ENCODE assay signal across 1 cellular context in the genomic region with DNA sequence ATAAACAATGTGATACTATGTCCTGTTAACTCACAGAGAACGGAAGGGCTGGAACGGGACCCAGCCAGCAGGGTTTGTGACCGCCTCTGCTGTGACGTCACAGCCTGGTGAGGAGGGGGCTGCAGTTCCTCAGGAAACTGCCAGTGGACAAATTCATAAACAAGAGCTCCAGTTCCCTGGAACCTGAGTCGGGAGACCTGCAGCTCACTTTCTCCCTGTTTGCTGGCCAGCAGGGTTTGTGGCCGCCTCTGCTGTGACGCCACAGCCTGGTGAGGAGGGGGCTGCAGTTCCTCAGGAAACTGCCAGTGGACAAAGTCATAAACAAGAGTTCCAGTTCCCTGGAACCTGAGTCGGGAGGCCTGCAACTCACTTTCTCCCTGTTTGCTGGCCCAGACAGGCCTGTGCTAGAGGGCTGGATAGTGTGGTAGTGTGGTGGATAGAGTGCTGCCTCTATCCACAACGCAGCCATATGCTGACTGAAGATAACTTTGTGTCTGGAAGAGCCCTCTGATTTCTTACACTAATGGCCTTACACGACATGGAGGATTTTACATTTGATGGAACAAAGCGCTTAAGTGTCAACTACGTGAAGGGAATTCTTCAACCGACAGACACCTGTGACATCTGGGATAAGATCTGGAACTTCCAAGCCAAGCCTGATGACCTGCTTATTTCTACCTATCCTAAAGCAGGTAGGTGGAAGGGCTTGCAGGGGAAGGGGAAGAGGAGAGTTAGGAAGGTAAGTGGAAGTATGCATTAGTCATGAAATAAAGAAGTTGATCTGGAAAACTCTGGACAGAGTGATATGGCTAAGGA.
A peak's percentile ranks its signal among the peaks of the same experiment; 100 is the strongest.
TF ChIP-seq lines count a peak whose summit lies in the region.

TSS of gene SULT1C4 (plus strand) at position 140 of the 816 bp plus-strand sequence. CDS start at position 524, 384 bp downstream.

TF ChIP-seq in HepG2, 621 proteins besides CTCF, POLR2A, EP300 and RAD21 (continued from another document):
- TF ChIP-seq, protein P1, sequence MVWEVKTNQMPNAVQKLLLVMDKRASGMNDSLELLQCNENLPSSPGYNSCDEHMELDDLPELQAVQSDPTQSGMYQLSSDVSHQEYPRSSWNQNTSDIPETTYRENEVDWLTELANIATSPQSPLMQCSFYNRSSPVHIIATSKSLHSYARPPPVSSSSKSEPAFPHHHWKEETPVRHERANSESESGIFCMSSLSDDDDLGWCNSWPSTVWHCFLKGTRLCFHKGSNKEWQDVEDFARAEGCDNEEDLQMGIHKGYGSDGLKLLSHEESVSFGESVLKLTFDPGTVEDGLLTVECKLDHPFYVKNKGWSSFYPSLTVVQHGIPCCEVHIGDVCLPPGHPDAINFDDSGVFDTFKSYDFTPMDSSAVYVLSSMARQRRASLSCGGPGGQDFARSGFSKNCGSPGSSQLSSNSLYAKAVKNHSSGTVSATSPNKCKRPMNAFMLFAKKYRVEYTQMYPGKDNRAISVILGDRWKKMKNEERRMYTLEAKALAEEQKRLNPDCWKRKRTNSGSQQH (CRISPR knock-in tag; IDR thresholded peaks at IDR 0.05; ENCODE audit: low read depth), result 0 out of 2 replicates have a peak, but pooled peaks have one; percentile 24
- TF ChIP-seq SMAD1 (CRISPR knock-in tag; IDR thresholded peaks at IDR 0.05; ENCODE audit: borderline replicate concordance, low read depth), result 0 out of 2 replicates have a peak, but pooled peaks have one; percentile 70
- TF ChIP-seq TRAFD1 (CRISPR knock-in tag; IDR thresholded peaks at IDR 0.05; ENCODE audit: borderline replicate concordance), result 0 out of 2 replicates have a peak, but pooled peaks have one; percentile 33
- TF ChIP-seq HMG20B (CRISPR knock-in tag; conservative IDR thresholded peaks at IDR 0.05), result no peak
- peak in 1 of 2 experiments; percentile 63; a peak in 2 of 4 replicates for TF ChIP-seq HMGXB4 (CRISPR knock-in tag; IDR thresholded peaks at IDR 0.05; ENCODE audit: borderline replicate concordance in 1 of 2, low read depth in 1 of 2)
- TF ChIP-seq FOXP1 (IDR thresholded peaks at IDR 0.05), result no peak
- TF ChIP-seq FOXP1 (CRISPR knock-in tag; IDR thresholded peaks at IDR 0.05), result no peak
- TF ChIP-seq SAP130 (CRISPR knock-in tag; IDR thresholded peaks at IDR 0.05; ENCODE audit: low read depth), result peak; percentile 75
- peak; percentile 80 for TF ChIP-seq SALL1 (CRISPR knock-in tag; IDR thresholded peaks at IDR 0.05)
- TF ChIP-seq ZNF782 (CRISPR knock-in tag; IDR thresholded peaks at IDR 0.05; ENCODE audit: borderline replicate concordance), result no peak
- no peak for TF ChIP-seq SOX6 (IDR thresholded peaks at IDR 0.05)
- TF ChIP-seq SOX6 (CRISPR knock-in tag; IDR thresholded peaks at IDR 0.05), result peak; percentile 32; the same call in 1 of the 2 replicates
- TF ChIP-seq HNF1B (CRISPR knock-in tag; IDR thresholded peaks at IDR 0.05), result peak; percentile 79
- peak; percentile 99 for TF ChIP-seq CREB1 (IDR thresholded peaks at IDR 0.05)
- peak; percentile 93 for TF ChIP-seq CREB1 (CRISPR knock-in tag; IDR thresholded peaks at IDR 0.05)
- TF ChIP-seq ZNF513 (CRISPR knock-in tag; conservative IDR thresholded peaks at IDR 0.05), result no peak
- TF ChIP-seq, protein P2, sequence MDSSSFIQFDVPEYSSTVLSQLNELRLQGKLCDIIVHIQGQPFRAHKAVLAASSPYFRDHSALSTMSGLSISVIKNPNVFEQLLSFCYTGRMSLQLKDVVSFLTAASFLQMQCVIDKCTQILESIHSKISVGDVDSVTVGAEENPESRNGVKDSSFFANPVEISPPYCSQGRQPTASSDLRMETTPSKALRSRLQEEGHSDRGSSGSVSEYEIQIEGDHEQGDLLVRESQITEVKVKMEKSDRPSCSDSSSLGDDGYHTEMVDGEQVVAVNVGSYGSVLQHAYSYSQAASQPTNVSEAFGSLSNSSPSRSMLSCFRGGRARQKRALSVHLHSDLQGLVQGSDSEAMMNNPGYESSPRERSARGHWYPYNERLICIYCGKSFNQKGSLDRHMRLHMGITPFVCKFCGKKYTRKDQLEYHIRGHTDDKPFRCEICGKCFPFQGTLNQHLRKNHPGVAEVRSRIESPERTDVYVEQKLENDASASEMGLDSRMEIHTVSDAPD (CRISPR knock-in tag; IDR thresholded peaks at IDR 0.05), result no peak
- TF ChIP-seq HNF1A (IDR thresholded peaks at IDR 0.05; ENCODE audit: low read depth), result no peak
- no peak for TF ChIP-seq HNF1A (CRISPR knock-in tag; IDR thresholded peaks at IDR 0.05; ENCODE audit: borderline replicate concordance)
- peak; percentile 72 for TF ChIP-seq ZMYM4 (CRISPR knock-in tag; IDR thresholded peaks at IDR 0.05)
- peak; percentile 95 for TF ChIP-seq ZBTB7A (CRISPR knock-in tag; IDR thresholded peaks at IDR 0.05)
- 0 out of 2 replicates have a peak, but pooled peaks have one; percentile 45 for TF ChIP-seq ATF7 (IDR thresholded peaks at IDR 0.05)
- 0 out of 2 replicates have a peak, but pooled peaks have one; percentile 31 for TF ChIP-seq ATF7 (CRISPR knock-in tag; IDR thresholded peaks at IDR 0.05)
- TF ChIP-seq ZZZ3 (CRISPR knock-in tag; IDR thresholded peaks at IDR 0.05; ENCODE audit: borderline replicate concordance), result no peak
- 0 out of 2 replicates have a peak, but pooled peaks have one; percentile 14 for TF ChIP-seq ERF (CRISPR knock-in tag; IDR thresholded peaks at IDR 0.05)
- TF ChIP-seq ZNF619 (CRISPR knock-in tag; IDR thresholded peaks at IDR 0.05), result 0 out of 2 replicates have a peak, but pooled peaks have one; percentile 61
- TF ChIP-seq SMAD9 (CRISPR knock-in tag; IDR thresholded peaks at IDR 0.05), result no peak
- peak; percentile 42 for TF ChIP-seq PAXIP1 (CRISPR knock-in tag; conservative IDR thresholded peaks at IDR 0.05)
- TF ChIP-seq, protein P3, sequence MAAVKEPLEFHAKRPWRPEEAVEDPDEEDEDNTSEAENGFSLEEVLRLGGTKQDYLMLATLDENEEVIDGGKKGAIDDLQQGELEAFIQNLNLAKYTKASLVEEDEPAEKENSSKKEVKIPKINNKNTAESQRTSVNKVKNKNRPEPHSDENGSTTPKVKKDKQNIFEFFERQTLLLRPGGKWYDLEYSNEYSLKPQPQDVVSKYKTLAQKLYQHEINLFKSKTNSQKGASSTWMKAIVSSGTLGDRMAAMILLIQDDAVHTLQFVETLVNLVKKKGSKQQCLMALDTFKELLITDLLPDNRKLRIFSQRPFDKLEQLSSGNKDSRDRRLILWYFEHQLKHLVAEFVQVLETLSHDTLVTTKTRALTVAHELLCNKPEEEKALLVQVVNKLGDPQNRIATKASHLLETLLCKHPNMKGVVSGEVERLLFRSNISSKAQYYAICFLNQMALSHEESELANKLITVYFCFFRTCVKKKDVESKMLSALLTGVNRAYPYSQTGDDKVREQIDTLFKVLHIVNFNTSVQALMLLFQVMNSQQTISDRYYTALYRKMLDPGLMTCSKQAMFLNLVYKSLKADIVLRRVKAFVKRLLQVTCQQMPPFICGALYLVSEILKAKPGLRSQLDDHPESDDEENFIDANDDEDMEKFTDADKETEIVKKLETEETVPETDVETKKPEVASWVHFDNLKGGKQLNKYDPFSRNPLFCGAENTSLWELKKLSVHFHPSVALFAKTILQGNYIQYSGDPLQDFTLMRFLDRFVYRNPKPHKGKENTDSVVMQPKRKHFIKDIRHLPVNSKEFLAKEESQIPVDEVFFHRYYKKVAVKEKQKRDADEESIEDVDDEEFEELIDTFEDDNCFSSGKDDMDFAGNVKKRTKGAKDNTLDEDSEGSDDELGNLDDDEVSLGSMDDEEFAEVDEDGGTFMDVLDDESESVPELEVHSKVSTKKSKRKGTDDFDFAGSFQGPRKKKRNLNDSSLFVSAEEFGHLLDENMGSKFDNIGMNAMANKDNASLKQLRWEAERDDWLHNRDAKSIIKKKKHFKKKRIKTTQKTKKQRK (IDR thresholded peaks at IDR 0.05; ENCODE audit: low read length), result no peak
